Comparison of ENCODE assay signal across 19 cellular contexts in the genomic region with DNA sequence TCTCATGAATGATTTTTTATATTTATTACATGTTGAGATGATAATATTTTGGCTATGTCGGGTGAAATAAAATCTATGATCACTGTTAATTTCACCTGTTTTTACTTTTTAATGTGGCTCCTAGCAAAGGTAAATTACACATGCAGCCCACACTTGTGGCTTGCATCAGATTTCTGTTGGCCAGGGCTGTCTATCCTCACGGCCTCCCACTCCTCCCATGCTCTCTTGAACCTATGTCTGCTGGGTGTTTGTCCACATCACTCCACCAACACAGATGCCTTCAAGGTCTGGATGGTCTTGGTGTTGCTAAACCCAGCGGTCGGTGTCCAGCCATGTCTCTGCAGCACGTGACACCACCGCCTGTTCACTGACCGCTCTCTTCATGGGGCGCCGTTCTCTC.
DNase-seq lines count a peak whose midpoint lies in the region; ATAC-seq and TF ChIP-seq lines count a peak whose summit lies in the region.
"Had no signal": no experiment of that assay in that cellular context is flagged by ENCODE, and none has a peak within 500 bp of the region (broad histone marks: within the 10 kb centered on the region; RNA-seq: fewer than 3 reads in every experiment).

No MANE protein-coding gene starts in this region.

- no peak overlapping the region for H3K14ac ChIP-seq in neuronal stem cell (ENCODE audit: low read length)

- no peak overlapping the region for H3K4me3 Mint-ChIP-seq in CD14-positive monocyte
- H3K4me3 Mint-ChIP-seq in activated CD8-positive, alpha-beta memory T cell treated with anti-CD3 and anti-CD28 coated beads, Interleukin-2, amount 10 ng/mL, durations not matched to agents 7 days and 5 days = no peak overlapping the region
- H3K4me3 Mint-ChIP-seq: CD4-positive, alpha-beta T cell; CD8-positive, alpha-beta T cell had no signal

- H3K18ac ChIP-seq in neuronal stem cell (ENCODE audit: low read length) = no peak overlapping the region

- no peak overlapping the region for H3K4ac ChIP-seq in neuronal stem cell (ENCODE audit: low read length)

- no peak overlapping the region for H2AK5ac ChIP-seq in neuronal stem cell (ENCODE audit: low read depth, low read length)

- H2BK120ac ChIP-seq in neuronal stem cell (ENCODE audit: low read depth, low read length) = no peak overlapping the region

- H3K9me3 ChIP-seq in HEK293 (ENCODE audit: control insufficient read depth, insufficient read depth, low read depth, low read length) (no peaks in the 10 kb centered on the region), OCI-LY3 (ENCODE audit: insufficient read depth, low read length) (no peaks in the 10 kb centered on the region), osteoblast (ENCODE audit: low read depth, low read length) (no peaks in the 10 kb centered on the region), neuronal stem cell (replicated peaks in 1 of 2; ENCODE audit: control insufficient read depth in 2 of 2, insufficient read depth in 1 of 2, low read depth in 1 of 2, low read length in 2 of 2) (no peaks in the 10 kb centered on the region)
- H3K9me3 ChIP-seq: BE2C, BLaER1, Caco-2 had no signal

- H2BK12ac ChIP-seq in neuronal stem cell (ENCODE audit: low read length) = no peak overlapping the region

- H2BK5ac ChIP-seq in neuronal stem cell (ENCODE audit: low read length) = no peak overlapping the region

- H3K9ac ChIP-seq in OCI-LY3 (ENCODE audit: low read length) = no peak overlapping the region
- no peak overlapping the region for H3K9ac ChIP-seq in neuronal stem cell (ENCODE audit: low read depth, low read length, poor library complexity)
- H3K9ac ChIP-seq: BLaER1 had no signal

- TF ChIP-seq CTCF in CD14-positive monocyte (IDR thresholded peaks at IDR 0.05) = no peak
- TF ChIP-seq CTCF in HEK293 (tag by site-specific recombination; IDR thresholded peaks at IDR 0.05) = no peak
- no peak for TF ChIP-seq CTCF in OCI-LY3 (IDR thresholded peaks at IDR 0.05; ENCODE audit: low read depth, low read length)
- no peak for TF ChIP-seq CTCF in osteoblast (IDR thresholded peaks at IDR 0.05; ENCODE audit: extremely low read depth, low read depth, low read length)

- H3K27ac ChIP-seq in HEK293 (ENCODE audit: extremely low read depth, low read depth, low read length) (no peak overlapping the region), OCI-LY3 (ENCODE audit: low read length) (no peak overlapping the region), osteoblast (ENCODE audit: low read depth, low read length) (no peak overlapping the region), neuronal stem cell (replicated peaks; ENCODE audit: low read length) (no peak overlapping the region)
- H3K27ac ChIP-seq: BLaER1 had no signal

- H3K79me2 ChIP-seq in OCI-LY3 (ENCODE audit: low read length) (no peaks in the 10 kb centered on the region), osteoblast (ENCODE audit: insufficient read depth, low read length) (no peaks in the 10 kb centered on the region)

- H4K91ac ChIP-seq in neuronal stem cell (ENCODE audit: low read depth, low read length, poor library complexity) = no peak overlapping the region

- no peak overlapping the region for H2BK15ac ChIP-seq in neuronal stem cell (ENCODE audit: low read length)

- peaks cover 2% of the 10 kb centered on the region for H3K79me1 ChIP-seq in neuronal stem cell (ENCODE audit: low read depth, low read length)

- H3K4me1 Mint-ChIP-seq in CD14-positive monocyte = no peaks in the 10 kb centered on the region
- no peaks in the 10 kb centered on the region for H3K4me1 Mint-ChIP-seq in activated CD8-positive, alpha-beta memory T cell treated with anti-CD3 and anti-CD28 coated beads, Interleukin-2, amount 10 ng/mL, durations not matched to agents 7 days and 5 days

- H3K36me3 ChIP-seq in HEK293 (ENCODE audit: control insufficient read depth in 2 of 2, insufficient read depth in 1 of 2, low read length in 2 of 2) (no peaks in the 10 kb centered on the region), OCI-LY3 (replicated peaks; ENCODE audit: low read depth, low read length) (no peaks in the 10 kb centered on the region), osteoblast (ENCODE audit: insufficient read depth, low read length) (no peaks in the 10 kb centered on the region), neuronal stem cell (replicated peaks in 1 of 2; ENCODE audit: control insufficient read depth in 2 of 2, insufficient read depth in 2 of 2, low read length in 2 of 2) (peaks cover 0 to 2% of the 10 kb centered on the region in 2 donors)
- H3K36me3 ChIP-seq: BE2C, BLaER1 had no signal

- WGBS in neuronal stem cell (ENCODE audit: extremely low coverage in 2 of 2, insufficient read length in 2 of 2, insufficient replicate concordance in 1 of 2), 2 donors = no CpG with 5 or more reads among the region's 9 CpGs

- H2AFZ ChIP-seq in OCI-LY3 (ENCODE audit: low read depth, low read length) (no peak overlapping the region), osteoblast (ENCODE audit: low read length) (no peak overlapping the region), neuronal stem cell (ENCODE audit: low read length) (no peak overlapping the region)

- DNase-seq in CD14-positive monocyte (ENCODE audit: low spot score) (peak; percentile 10), osteoblast (ENCODE audit: insufficient read length, low spot score, missing footprints) (peak; percentile 56), neuronal stem cell (ENCODE audit: low spot score) (no peak)
- DNase-seq in activated CD8-positive, alpha-beta memory T cell treated with anti-CD3 and anti-CD28 coated beads, Interleukin-2, amount 10 ng/mL, durations not matched to agents 7 days and 5 days = no peak
- DNase-seq in activated T-cell treated with anti-CD3 and anti-CD28 coated beads, Interleukin-2, amount 50 U/mL, for 48 hours = no peak
- DNase-seq: 8988T; ACHN; BE2C; C1 segment of cervical spinal cord; Caco-2; Calu3; CD4-positive, alpha-beta T cell; CD8-positive, alpha-beta T cell; DMS79 treated with DMSO at 0.1 percent for 48 hours; GF-D8 had no signal

- H3K27ac Mint-ChIP-seq in CD14-positive monocyte = no peak overlapping the region
- H3K27ac Mint-ChIP-seq in activated CD8-positive, alpha-beta memory T cell treated with anti-CD3 and anti-CD28 coated beads, Interleukin-2, amount 10 ng/mL, durations not matched to agents 7 days and 5 days = no peak overlapping the region
- H3K27ac Mint-ChIP-seq: CD4-positive, alpha-beta T cell; CD8-positive, alpha-beta T cell had no signal

- no peaks in the 10 kb centered on the region for H3K27me3 Mint-ChIP-seq in CD14-positive monocyte (ENCODE audit: low read depth in 3 of 3)
- H3K27me3 Mint-ChIP-seq in activated CD8-positive, alpha-beta memory T cell treated with anti-CD3 and anti-CD28 coated beads, Interleukin-2, amount 10 ng/mL, durations not matched to agents 7 days and 5 days = no peaks in the 10 kb centered on the region
- H3K27me3 Mint-ChIP-seq: CD4-positive, alpha-beta T cell had no signal

- no peaks in the 10 kb centered on the region for H3K36me3 Mint-ChIP-seq in CD14-positive monocyte
- H3K36me3 Mint-ChIP-seq in activated CD8-positive, alpha-beta memory T cell treated with anti-CD3 and anti-CD28 coated beads, Interleukin-2, amount 10 ng/mL, durations not matched to agents 7 days and 5 days = no peaks in the 10 kb centered on the region
- H3K36me3 Mint-ChIP-seq: CD8-positive, alpha-beta T cell had no signal

- CTCF ChIA-PET in HEK293 (lab: Yijun Ruan, JAX) = no interaction called here
- CTCF ChIA-PET in activated CD8-positive, alpha-beta memory T cell treated with anti-CD3 and anti-CD28 coated beads, Interleukin-2, amount 10 ng/mL, durations not matched to agents 7 days and 5 days (lab: Charles Lee) = no interaction called here

- intact Hi-C loops in CD14-positive monocyte (cut with micrococcal nuclease) = no loop called here

- H3K27me3 ChIP-seq in OCI-LY3 (ENCODE audit: low read depth, low read length) (no peaks in the 10 kb centered on the region), osteoblast (ENCODE audit: insufficient read depth, low read length) (no peaks in the 10 kb centered on the region), neuronal stem cell (ENCODE audit: control insufficient read depth in 3 of 3, insufficient read depth in 3 of 3, low read depth in 1 of 3, low read length in 3 of 3) (peaks cover 0 to 6% (median 0%) of the 10 kb centered on the region in 3 experiments)
- H3K27me3 ChIP-seq: BE2C, BLaER1 had no signal

- no peak overlapping the region for H3K4me3 ChIP-seq in HEK293 (ENCODE audit: low read depth, low read length)
- no peak overlapping the region for H3K4me3 ChIP-seq in OCI-LY3 (ENCODE audit: low read length)
- no peak overlapping the region for H3K4me3 ChIP-seq in osteoblast (ENCODE audit: insufficient read depth, low read length)
- H3K4me3 ChIP-seq in neuronal stem cell (ENCODE audit: low read length in 2 of 2) = no peak overlapping the region
- H3K4me3 ChIP-seq: BLaER1 had no signal

- no peaks in the 10 kb centered on the region for H3K9me3 Mint-ChIP-seq in CD14-positive monocyte
- no peaks in the 10 kb centered on the region for H3K9me3 Mint-ChIP-seq in activated CD8-positive, alpha-beta memory T cell treated with anti-CD3 and anti-CD28 coated beads, Interleukin-2, amount 10 ng/mL, durations not matched to agents 7 days and 5 days (ENCODE audit: low read depth)
- H3K9me3 Mint-ChIP-seq: CD4-positive, alpha-beta T cell; CD8-positive, alpha-beta T cell had no signal

- H4K20me1 ChIP-seq in OCI-LY3 (ENCODE audit: insufficient read depth, low read length) = no peaks in the 10 kb centered on the region
- peaks cover 11% of the 10 kb centered on the region for H4K20me1 ChIP-seq in osteoblast (ENCODE audit: insufficient read depth, low read length)
- H4K20me1 ChIP-seq: BLaER1 had no signal

- H3K23ac ChIP-seq in neuronal stem cell (ENCODE audit: low read depth, low read length, poor library complexity) = no peak overlapping the region

- H3K4me1 ChIP-seq in HEK293 (ENCODE audit: control insufficient read depth, insufficient read depth, low read length) (no peaks in the 10 kb centered on the region), OCI-LY3 (ENCODE audit: low read length) (peaks cover 44% of the 10 kb centered on the region), osteoblast (ENCODE audit: insufficient read depth, low read length) (peaks cover 30% of the 10 kb centered on the region), neuronal stem cell (ENCODE audit: control insufficient read depth in 2 of 2, insufficient read depth in 1 of 2, low read depth in 1 of 2, low read length in 2 of 2) (no peaks in the 10 kb centered on the region)
- H3K4me1 ChIP-seq: Caco-2 had no signal

- ATAC-seq in activated CD8-positive, alpha-beta memory T cell treated with anti-CD3 and anti-CD28 coated beads, Interleukin-2, amount 10 ng/mL, durations not matched to agents 7 days and 5 days = no peak
- no peak for ATAC-seq in GM21717 (IDR thresholded peaks at IDR 0.05; ENCODE audit: unreplicated experiment)
- ATAC-seq: CD8-positive, alpha-beta T cell had no signal

- POLR2A ChIA-PET in HEK293 (lab: Yijun Ruan, JAX) = no interaction called here

- peak overlapping the region; percentile 75; the same call in 1 of the 2 replicates for H3K4me2 ChIP-seq in OCI-LY3 (ENCODE audit: low read length)
- H3K4me2 ChIP-seq in osteoblast (ENCODE audit: insufficient read depth, low read length) = no peak overlapping the region
- H3K4me2 ChIP-seq in neuronal stem cell (ENCODE audit: insufficient read depth, low read length, poor library complexity, severe bottlenecking) = no peak overlapping the region
- H3K4me2 ChIP-seq: BLaER1 had no signal

- H4K8ac ChIP-seq in neuronal stem cell (ENCODE audit: low read depth, low read length) = no peak overlapping the region

Comparison
In these comparisons a context has a peak if more than half of its experiments do, and no peak if none do; other contexts are left out.
1. DNase-seq: peak in CD14-positive monocyte (single experiment) and osteoblast (single experiment); none in activated CD8-positive, alpha-beta memory T cell treated with anti-CD3 and anti-CD28 coated beads, Interleukin-2, amount 10 ng/mL, durations not matched to agents 7 days and 5 days (single experiment), neuronal stem cell (single experiment) and activated T-cell treated with anti-CD3 and anti-CD28 coated beads, Interleukin-2, amount 50 U/mL, for 48 hours (0 of 2).